In genomic region chr2:172574965-172575364, GRCh38 we compare ENCODE assay signal across 20 cellular contexts. TPM values are rescaled to one million over a fixed set of nuclear protein-coding genes. Genes with fewer than 3 reads are reported as not detected.
DNase-seq lines count a peak whose midpoint lies in the region; ATAC-seq, FAIRE-seq and TF ChIP-seq lines count a peak whose summit lies in the region.
"Had no signal": no experiment of that assay in that cellular context is flagged by ENCODE, and none has a peak within 500 bp of the region (broad histone marks: within the 10 kb centered on the region; RNA-seq: fewer than 3 reads in every experiment).

No MANE protein-coding gene starts in this region.

- intact Hi-C loops in OCI-LY7 (cut with micrococcal nuclease; ENCODE audit: unreplicated experiment) (no loop called here), left ventricle myocardium superior (cut with micrococcal nuclease) (no loop called here)

- ATAC-seq in HG03342 (IDR thresholded peaks at IDR 0.05; ENCODE audit: unreplicated experiment) (no peak), left ventricle myocardium superior (no peak)
- ATAC-seq: A549, GM23338 had no signal

- peak; percentile 69 for FAIRE-seq in D721Med (lab: Jason Lieb, UNC)
- FAIRE-seq: A549, GM12891 had no signal

- no peak for TF ChIP-seq CTCF in D721Med (IDR thresholded peaks at IDR 0.05; ENCODE audit: insufficient read depth, missing control alignments)
- TF ChIP-seq CTCF in OCI-LY7 (conservative IDR thresholded peaks at IDR 0.05; ENCODE audit: low read length), result no peak

- H2AFZ ChIP-seq in Karpas-422 (ENCODE audit: low read length) (no peak overlapping the region), OCI-LY7 (ENCODE audit: low read length) (no peak overlapping the region)
- H2AFZ ChIP-seq: GM23338 had no signal

- H3K36me3 ChIP-seq in Karpas-422 (ENCODE audit: insufficient read depth, low read length) (peaks cover 92% of the 10 kb centered on the region), OCI-LY7 (ENCODE audit: insufficient read depth, low read length) (peaks cover 96% of the 10 kb centered on the region)

- H3K4me2 ChIP-seq in Karpas-422 (ENCODE audit: low read depth, low read length, poor library complexity, severe bottlenecking) (no peak overlapping the region), OCI-LY7 (ENCODE audit: low read length) (no peak overlapping the region)
- H3K4me2 ChIP-seq: A549, GM23338 had no signal

- H4K20me1 ChIP-seq in Karpas-422 (ENCODE audit: insufficient read depth, low read depth, low read length) (no peaks in the 10 kb centered on the region), OCI-LY7 (ENCODE audit: insufficient read depth, low read length) (no peaks in the 10 kb centered on the region)

- no peak overlapping the region for H3K9ac ChIP-seq in Karpas-422 (ENCODE audit: low read length)

- H3K79me2 ChIP-seq in Karpas-422 (ENCODE audit: low read length) (peaks cover 83% of the 10 kb centered on the region), OCI-LY7 (ENCODE audit: insufficient read depth, low read depth, low read length) (no peaks in the 10 kb centered on the region; the same call in 1 of the 2 replicates)

- H3K4me1 ChIP-seq in Karpas-422 (ENCODE audit: low read length) (no peaks in the 10 kb centered on the region), OCI-LY7 (ENCODE audit: insufficient read depth, low read length, poor library complexity, severe bottlenecking) (no peaks in the 10 kb centered on the region)
- H3K4me1 ChIP-seq: A549, Caco-2 had no signal

- H3K9me3 ChIP-seq in Karpas-422 (ENCODE audit: low read length) (peaks cover 36% of the 10 kb centered on the region), OCI-LY7 (ENCODE audit: low read length) (peaks cover 51% of the 10 kb centered on the region)

- H3K27ac ChIP-seq in Karpas-422 (ENCODE audit: low read length) (no peak overlapping the region), OCI-LY7 (ENCODE audit: low read depth, low read length, poor library complexity, severe bottlenecking) (no peak overlapping the region)
- H3K27ac ChIP-seq: 22Rv1, A549, C4-2B had no signal

- CTCF ChIA-PET in OCI-LY7 (lab: Charles Lee; ENCODE audit: unreplicated experiment), result no interaction called here

- no peaks in the 10 kb centered on the region for H3K27me3 ChIP-seq in Karpas-422 (ENCODE audit: low read length)

- POLR2A ChIA-PET in OCI-LY7 (lab: Charles Lee), result interaction anchor here (0.6 to 1.9 kb wide), 3 partner anchors 10 to 327 kb away, joined by 3 to 8 read pairs (median 4); no protein-coding TSS in a partner anchor

- DNase-seq in DMS53 (lab: John Stamatoyannopoulos, UW) (peak; percentile 11), DMS53 treated with DMSO at 0.1 percent for 48 hours (lab: John Stamatoyannopoulos, UW; ENCODE audit: unreplicated experiment) (no peak), D721Med (ENCODE audit: insufficient read length, low spot score) (no peak), Karpas-422 (peak; percentile 51), OCI-LY7 (ENCODE audit: low spot score) (peak; percentile 10), islet precursor cell (no peak), left ventricle myocardium superior (no peak)
- DNase-seq: AML-193; Caco-2; CD4-positive, alpha-beta T cell; DMS153; DND-41; EL; H7 had no signal

- no TSS peak for BruUV-seq in OCI-LY7 (replicated peaks; lab: Mats Ljungman, UMichigan)

- no peak overlapping the region for H3K4me3 ChIP-seq in Karpas-422 (ENCODE audit: low read length)
- no peak overlapping the region for H3K4me3 ChIP-seq in OCI-LY7 (ENCODE audit: low read depth, low read length, poor library complexity, severe bottlenecking)
- H3K4me3 ChIP-seq: A549, GM23338 had no signal

- H3K9me2 ChIP-seq in Karpas-422 (replicated peaks; ENCODE audit: insufficient read depth, low read length), result no peaks in the 10 kb centered on the region
- H3K9me2 ChIP-seq in OCI-LY7 (ENCODE audit: insufficient read depth, low read length), result no peaks in the 10 kb centered on the region

RNA-seq across cellular contexts. Expression of gene PDK1, which starts 19.1 kb away (rescaled TPM):
- total RNA-seq in Karpas-422 (2014; rRNA removed; shearing (Covaris generic); ENCODE audit: low replicate concordance), result 70.2 and 130 TPM in 2 replicates
- 26.0 and 29.3 TPM in 2 replicates for total RNA-seq in OCI-LY7 (2014; rRNA removed; shearing (Covaris generic))
- total RNA-seq in OCI-LY7 (2022) (42.4 and 43.8 TPM in 2 replicates), left ventricle myocardium superior (58.3 TPM)

Comparison
In these comparisons a context has a peak if more than half of its experiments do, and no peak if none do; other contexts are left out.
1. DNase-seq: peak in DMS53 (single experiment), Karpas-422 (single experiment) and OCI-LY7 (single experiment); none in DMS53 treated with DMSO at 0.1 percent for 48 hours (single experiment), D721Med (single experiment), islet precursor cell (single experiment) and left ventricle myocardium superior (single experiment).